ENCODE assay signal across 16 cellular contexts in genomic region chr2:241811209-241811951, GRCh38. TPM values are rescaled to one million over a fixed set of nuclear protein-coding genes. Genes with fewer than 3 reads are reported as not detected.
DNase-seq lines count a peak whose midpoint lies in the region; ATAC-seq and TF ChIP-seq lines count a peak whose summit lies in the region.
"Had no signal": no experiment of that assay in that cellular context is flagged by ENCODE, and none has a peak within 500 bp of the region (broad histone marks: within the 10 kb centered on the region; RNA-seq: fewer than 3 reads in every experiment).

No MANE protein-coding gene starts in this region.

- TF ChIP-seq POLR2A in adrenal gland (IDR thresholded peaks at IDR 0.05) = no peak

- no peaks in the 10 kb centered on the region for H3K4me1 ChIP-seq in adrenal gland (replicated peaks in 1 of 2)
- no peaks in the 10 kb centered on the region for H3K4me1 ChIP-seq in right cardiac atrium (ENCODE audit: control insufficient read depth, insufficient read depth, low read length)
- H3K4me1 ChIP-seq: upper lobe of left lung had no signal

- H3K27me3 ChIP-seq in adrenal gland (no peaks in the 10 kb centered on the region), right cardiac atrium (ENCODE audit: control insufficient read depth, insufficient read depth) (no peaks in the 10 kb centered on the region)
- H3K27me3 ChIP-seq: brain microvascular endothelial cell, upper lobe of left lung had no signal

- H3K27ac ChIP-seq in adrenal gland (no peak overlapping the region), right cardiac atrium (ENCODE audit: low read length) (peak overlapping the region; percentile 16)
- H3K27ac ChIP-seq: brain microvascular endothelial cell, left lung, RWPE1, upper lobe of left lung had no signal

- peak; percentile 76 to 87 for ATAC-seq in right cardiac atrium
- ATAC-seq: left lung had no signal

- no peak overlapping the region for H3K4me3 ChIP-seq in adrenal gland
- H3K4me3 ChIP-seq in right cardiac atrium (ENCODE audit: low read length) = no peak overlapping the region
- H3K4me3 ChIP-seq: left lung, upper lobe of left lung had no signal

- no peak for TF ChIP-seq CTCF in adrenal gland (IDR thresholded peaks at IDR 0.05)

- H3K9me3 ChIP-seq in adrenal gland (replicated peaks in 1 of 3) (no peaks in the 10 kb centered on the region), right cardiac atrium (ENCODE audit: control insufficient read depth, low read length) (no peaks in the 10 kb centered on the region)
- H3K9me3 ChIP-seq: left lung, upper lobe of left lung had no signal

- WGBS in adrenal gland, 4 donors = 86 to 94% (median 87%) methylated on average over 3 to 27 of the region's 27 CpGs
- WGBS in right cardiac atrium = 74% methylated on average over 27 of the region's 27 CpGs

- H3K36me3 ChIP-seq in adrenal gland (replicated peaks in 1 of 2) = no peaks in the 10 kb centered on the region
- H3K36me3 ChIP-seq: brain microvascular endothelial cell, left lung, upper lobe of left lung had no signal

- intact Hi-C loops in adrenal gland (cut with DNase I) = no loop called here
- intact Hi-C loops in right cardiac atrium (cut with DNase I) = no loop called here
- intact Hi-C loops in posterior cingulate gyrus (cut with DNase I) = no loop called here

- peak; percentile 80 for DNase-seq in Ammon's horn (ENCODE audit: low spot score)
- DNase-seq in adrenal gland = peak in 4 of 7 donors; percentile 15 to 61 (median 36)
- peak; percentile 72 to 91 (median 89) for DNase-seq in right cardiac atrium
- peak in 9 of 10 donors; percentile 52 to 94 (median 74) for DNase-seq in posterior cingulate gyrus
- DNase-seq in epidermal melanocyte (ENCODE audit: insufficient read length, low spot score) = no peak
- no peak for DNase-seq in amniotic stem cell (lab: John Stamatoyannopoulos, UW)
- DNase-seq in stimulated activated CD4-positive, alpha-beta T cell treated with anti-CD3 and anti-CD28 coated beads, Interleukin-12 subunit alpha, Interleukin-12 subunit beta, amount 100 ng/mL, for 4 hours = no peak
- DNase-seq in cortex of kidney (lab: John Stamatoyannopoulos, UW) = no peak
- DNase-seq: brain microvascular endothelial cell, IMR-90, NCI-H510A, T1000 had no signal

RNA-seq across cellular contexts. Expression of gene NEU4, which starts 2.4 kb away (rescaled TPM):
- total RNA-seq in adrenal gland (1 to 10 TPM in 2 of 8 donors, under 1 TPM in 4, not detected in 2; 0.28 to 2.3 (median 0.47) TPM), right cardiac atrium (1 to 10 TPM in 1 of 4 donors, under 1 TPM in 2, not detected in 1; 0.17 to 1.4 (median 0.84) TPM)
- polyA plus RNA-seq in adrenal gland (1 to 10 TPM in 1 of 3 donors, under 1 TPM in 1, not detected in 1; 0.17 to 1.3 TPM), right cardiac atrium (0.68 TPM)
- total RNA-seq: IMR-90 had no signal
- polyA plus RNA-seq: IMR-90, neural cell had no signal

RNA-seq across cellular contexts. Expression of gene GAL3ST2, which starts 34.8 kb away (rescaled TPM):
- total RNA-seq in adrenal gland (1 to 10 TPM in 2 of 8 donors, under 1 TPM in 4, not detected in 2; 0.25 to 1.8 (median 0.84) TPM), right cardiac atrium (under 1 TPM in 2 of 4 donors, not detected in 2; 0.23 to 0.29 TPM)
- polyA plus RNA-seq in adrenal gland (under 1 TPM in 1 of 3 donors, not detected in 2; 0.16 TPM), right cardiac atrium (0.09 TPM)
- total RNA-seq: IMR-90, left lung had no signal
- polyA plus RNA-seq: neural cell had no signal

RNA-seq across cellular contexts. Expression of gene PDCD1, which starts 47.3 kb away (rescaled TPM):
- under 1 TPM in 6 of 8 donors, not detected in 2; 0.23 to 0.84 (median 0.32) TPM for total RNA-seq in adrenal gland
- polyA plus RNA-seq in adrenal gland = 1 to 10 TPM in 1 of 3 donors, under 1 TPM in 1, not detected in 1; 0.81 to 2.0 TPM
- total RNA-seq in right cardiac atrium = 1 to 10 TPM; 5.2 to 6.8 (median 5.4) TPM
- 7.4 TPM for polyA plus RNA-seq in right cardiac atrium
- total RNA-seq: IMR-90 had no signal
- polyA plus RNA-seq: IMR-90, neural cell had no signal

RNA-seq across cellular contexts. Expression of gene RTP5, which starts 58.1 kb away (rescaled TPM):
- total RNA-seq in adrenal gland (under 1 TPM in 1 of 8 donors, not detected in 7; 0.11 TPM), right cardiac atrium (not detected)
- polyA plus RNA-seq in adrenal gland (under 1 TPM in 2 of 3 donors, not detected in 1; 0.07 to 0.56 TPM), right cardiac atrium (0.05 TPM)
- total RNA-seq: IMR-90 had no signal
- polyA plus RNA-seq: IMR-90 had no signal

Comparison
In these comparisons a context has a peak if more than half of its experiments do, and no peak if none do; other contexts are left out.
1. DNase-seq: peak in Ammon's horn (single experiment), adrenal gland (4 of 7), right cardiac atrium (3 of 3) and posterior cingulate gyrus (9 of 10); none in epidermal melanocyte (single experiment), amniotic stem cell (single experiment), stimulated activated CD4-positive, alpha-beta T cell treated with anti-CD3 and anti-CD28 coated beads, Interleukin-12 subunit alpha, Interleukin-12 subunit beta, amount 100 ng/mL, for 4 hours (single experiment) and cortex of kidney (single experiment).